18 cellular contexts compared by ENCODE assay signal in genomic region chr5:53067641-53068040, GRCh38.
"Had no signal": no experiment of that assay in that cellular context is flagged by ENCODE, and none has a peak within 500 bp of the region (broad histone marks: within the 10 kb centered on the region; RNA-seq: fewer than 3 reads in every experiment).

No MANE protein-coding gene starts in this region.

- H3K4me1 ChIP-seq: colonic mucosa, upper lobe of right lung had no signal

- H3K4me3 Mint-ChIP-seq: natural killer cell; stimulated activated naive B cell treated with anti-CD40 and anti-IgM and Interleukin-4, amounts not matched to agents 10 μg/mL and 1 μg/mL and 100 μg/mL, for 72 hours; T-cell; WTC11 had no signal

- H3K36me3 ChIP-seq: colonic mucosa had no signal

- DNase-seq: activated CD4-positive, alpha-beta T cell treated with anti-CD3 and anti-CD28 coated beads for 48 hours; activated CD8-positive, alpha-beta memory T cell treated with anti-CD3 and anti-CD28 coated beads for 24 hours; activated naive CD4-positive, alpha-beta T cell treated with anti-CD3 and anti-CD28 coated beads, Interleukin-2, amount 50 U/mL, for 16 hours; amniotic stem cell; colonic mucosa; head of caudate nucleus; left colon; natural killer cell; right cardiac atrium; spleen; stimulated activated CD4-positive, alpha-beta T cell treated with anti-CD3 and anti-CD28 coated beads, Interleukin-1b, Interleukin-23, amount 100 ng/mL, for 48 hours; stimulated activated naive B cell treated with anti-CD40 and anti-IgM and Interleukin-4, amounts not matched to agents 10 μg/mL and 1 μg/mL and 100 μg/mL, for 72 hours; T-cell; upper lobe of right lung had no signal

- H3K27me3 Mint-ChIP-seq: progenitor cell of endocrine pancreas; stimulated activated naive B cell treated with anti-CD40 and anti-IgM and Interleukin-4, amounts not matched to agents 10 μg/mL and 1 μg/mL and 100 μg/mL, for 72 hours had no signal

- H3K4me1 Mint-ChIP-seq: natural killer cell; stimulated activated naive B cell treated with anti-CD40 and anti-IgM and Interleukin-4, amounts not matched to agents 10 μg/mL and 1 μg/mL and 100 μg/mL, for 72 hours; WTC11 had no signal

- H3K36me3 Mint-ChIP-seq: natural killer cell; stimulated activated naive B cell treated with anti-CD40 and anti-IgM and Interleukin-4, amounts not matched to agents 10 μg/mL and 1 μg/mL and 100 μg/mL, for 72 hours; T-cell; WTC11 had no signal

- H3K27ac Mint-ChIP-seq: natural killer cell; progenitor cell of endocrine pancreas; stimulated activated naive B cell treated with anti-CD40 and anti-IgM and Interleukin-4, amounts not matched to agents 10 μg/mL and 1 μg/mL and 100 μg/mL, for 72 hours; T-cell; WTC11 had no signal

- H3K9me3 Mint-ChIP-seq: natural killer cell; stimulated activated naive B cell treated with anti-CD40 and anti-IgM and Interleukin-4, amounts not matched to agents 10 μg/mL and 1 μg/mL and 100 μg/mL, for 72 hours; T-cell; WTC11 had no signal

- H3K4me3 ChIP-seq: colonic mucosa, SK-N-MC, spleen, suprapubic skin, upper lobe of right lung had no signal

- H3K27me3 ChIP-seq: colonic mucosa, spleen, suprapubic skin, upper lobe of right lung had no signal

- H3K27ac ChIP-seq: colonic mucosa, SK-N-MC, spleen, suprapubic skin, upper lobe of right lung had no signal

- H3K9me3 ChIP-seq: colonic mucosa, spleen, suprapubic skin, upper lobe of right lung had no signal
